ENCODE assay signal across 1 cellular context in genomic region chr3:182837855-182838454, GRCh38.
TF ChIP-seq lines count a peak whose summit lies in the region.

No MANE protein-coding gene starts in this region.

TF ChIP-seq in K562, 482 proteins besides CTCF, POLR2A, EP300 and RAD21 (continued from another document):
- TF ChIP-seq, protein P1, sequence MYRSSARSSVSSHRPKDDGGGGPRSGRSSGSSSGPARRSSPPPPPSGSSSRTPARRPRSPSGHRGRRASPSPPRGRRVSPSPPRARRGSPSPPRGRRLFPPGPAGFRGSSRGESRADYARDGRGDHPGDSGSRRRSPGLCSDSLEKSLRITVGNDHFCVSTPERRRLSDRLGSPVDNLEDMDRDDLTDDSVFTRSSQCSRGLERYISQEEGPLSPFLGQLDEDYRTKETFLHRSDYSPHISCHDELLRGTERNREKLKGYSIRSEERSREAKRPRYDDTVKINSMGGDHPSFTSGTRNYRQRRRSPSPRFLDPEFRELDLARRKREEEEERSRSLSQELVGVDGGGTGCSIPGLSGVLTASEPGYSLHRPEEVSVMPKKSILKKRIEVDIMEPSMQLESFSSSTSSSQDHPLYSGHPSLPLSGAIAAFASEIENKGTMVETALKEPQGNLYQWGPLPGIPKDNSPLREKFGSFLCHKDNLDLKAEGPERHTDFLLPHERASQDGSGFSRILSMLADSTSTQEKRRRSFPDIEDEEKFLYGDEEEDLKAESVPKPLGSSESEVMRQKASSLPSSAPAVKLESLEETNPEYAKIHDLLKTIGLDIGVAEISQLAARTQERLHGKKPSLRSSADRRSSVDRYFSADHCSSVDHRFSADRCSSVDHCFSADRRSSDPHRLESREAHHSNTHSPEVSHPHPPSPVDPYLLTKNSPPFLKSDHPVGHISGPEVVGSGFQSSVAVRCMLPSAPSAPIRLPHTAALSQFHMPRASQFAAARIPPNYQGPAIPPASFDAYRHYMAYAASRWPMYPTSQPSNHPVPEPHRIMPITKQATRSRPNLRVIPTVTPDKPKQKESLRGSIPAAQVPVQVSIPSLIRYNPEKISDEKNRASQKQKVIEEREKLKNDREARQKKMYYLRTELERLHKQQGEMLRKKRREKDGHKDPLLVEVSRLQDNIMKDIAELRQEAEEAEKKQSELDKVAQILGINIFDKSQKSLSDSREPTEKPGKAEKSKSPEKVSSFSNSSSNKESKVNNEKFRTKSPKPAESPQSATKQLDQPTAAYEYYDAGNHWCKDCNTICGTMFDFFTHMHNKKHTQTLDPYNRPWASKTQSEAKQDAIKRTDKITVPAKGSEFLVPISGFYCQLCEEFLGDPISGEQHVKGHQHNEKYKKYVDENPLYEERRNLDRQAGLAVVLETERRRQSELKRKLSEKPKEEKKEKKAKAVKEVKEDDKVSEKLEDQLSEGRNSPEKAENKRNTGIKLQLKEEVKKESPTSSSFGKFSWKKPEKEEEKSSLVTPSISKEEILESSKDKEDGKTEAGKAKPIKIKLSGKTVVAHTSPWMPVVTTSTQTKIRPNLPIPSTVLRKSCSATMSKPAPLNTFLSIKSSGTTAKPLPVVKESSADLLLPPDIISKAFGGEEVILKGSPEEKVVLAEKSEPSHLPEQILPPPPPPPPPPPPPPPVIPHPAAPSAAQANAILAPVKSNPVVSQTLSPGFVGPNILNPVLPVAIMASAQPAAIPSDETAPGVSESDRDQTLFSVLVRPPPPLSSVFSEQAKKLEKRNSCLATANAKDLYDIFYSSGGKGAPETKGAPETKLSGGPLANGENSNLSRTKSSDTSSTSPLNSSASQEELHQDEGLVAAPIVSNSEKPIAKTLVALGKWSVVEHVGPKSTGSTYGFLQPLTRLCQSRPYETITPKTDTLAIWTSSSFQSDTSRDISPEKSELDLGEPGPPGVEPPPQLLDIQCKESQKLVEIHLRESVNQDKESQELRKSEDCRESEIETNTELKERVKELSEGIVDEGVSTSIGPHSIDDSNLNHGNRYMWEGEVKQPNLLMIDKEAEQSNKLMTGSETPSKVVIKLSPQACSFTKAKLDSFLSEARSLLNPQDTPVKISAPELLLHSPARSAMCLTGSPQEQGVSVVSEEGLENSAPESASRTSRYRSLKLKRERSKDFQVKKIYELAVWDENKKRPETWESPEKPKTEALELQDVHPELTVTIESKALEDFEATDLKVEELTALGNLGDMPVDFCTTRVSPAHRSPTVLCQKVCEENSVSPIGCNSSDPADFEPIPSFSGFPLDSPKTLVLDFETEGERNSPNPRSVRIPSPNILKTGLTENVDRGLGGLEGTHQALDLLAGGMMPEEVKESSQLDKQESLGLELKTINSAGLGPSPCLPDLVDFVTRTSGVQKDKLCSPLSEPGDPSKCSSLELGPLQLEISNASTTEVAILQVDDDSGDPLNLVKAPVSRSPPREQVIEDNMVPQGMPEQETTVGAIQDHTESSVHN (IDR thresholded peaks at IDR 0.05; ENCODE audit: borderline replicate concordance in 1 of 2, low read depth in 1 of 2): no peak
- 0 out of 2 replicates have a peak, but pooled peaks have one; percentile 22 for TF ChIP-seq SMC3 (conservative IDR thresholded peaks at IDR 0.05; ENCODE audit: insufficient read depth, low read depth, low read length)
- TF ChIP-seq CC2D1A (IDR thresholded peaks at IDR 0.05): peak; percentile 48; the same call in 1 of the 2 replicates
- TF ChIP-seq, protein P2, sequence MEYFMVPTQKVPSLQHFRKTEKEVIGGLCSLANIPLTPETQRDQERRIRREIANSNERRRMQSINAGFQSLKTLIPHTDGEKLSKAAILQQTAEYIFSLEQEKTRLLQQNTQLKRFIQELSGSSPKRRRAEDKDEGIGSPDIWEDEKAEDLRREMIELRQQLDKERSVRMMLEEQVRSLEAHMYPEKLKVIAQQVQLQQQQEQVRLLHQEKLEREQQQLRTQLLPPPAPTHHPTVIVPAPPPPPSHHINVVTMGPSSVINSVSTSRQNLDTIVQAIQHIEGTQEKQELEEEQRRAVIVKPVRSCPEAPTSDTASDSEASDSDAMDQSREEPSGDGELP (CRISPR knock-in tag; IDR thresholded peaks at IDR 0.05; ENCODE audit: borderline replicate concordance): no peak
- TF ChIP-seq ZFPM2 (CRISPR knock-in tag; IDR thresholded peaks at IDR 0.05): no peak
- no peak for TF ChIP-seq TEAD2 (tag; IDR thresholded peaks at IDR 0.05)
- no peak for TF ChIP-seq TEAD4 (IDR thresholded peaks at IDR 0.05; ENCODE audit: low read length)
- no peak for TF ChIP-seq TEAD4 (CRISPR knock-in tag; IDR thresholded peaks at IDR 0.05; ENCODE audit: borderline replicate concordance)
- TF ChIP-seq, protein P3, sequence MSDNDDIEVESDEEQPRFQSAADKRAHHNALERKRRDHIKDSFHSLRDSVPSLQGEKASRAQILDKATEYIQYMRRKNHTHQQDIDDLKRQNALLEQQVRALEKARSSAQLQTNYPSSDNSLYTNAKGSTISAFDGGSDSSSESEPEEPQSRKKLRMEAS (CRISPR knock-in tag; IDR thresholded peaks at IDR 0.05): no peak
- no peak for TF ChIP-seq STAT5A (IDR thresholded peaks at IDR 0.05; ENCODE audit: borderline replicate concordance, low read length)
- TF ChIP-seq CSDE1 (IDR thresholded peaks at IDR 0.05): no peak
- no peak for TF ChIP-seq CAMTA2 (CRISPR knock-in tag; conservative IDR thresholded peaks at IDR 0.05)
- TF ChIP-seq, protein P4, sequence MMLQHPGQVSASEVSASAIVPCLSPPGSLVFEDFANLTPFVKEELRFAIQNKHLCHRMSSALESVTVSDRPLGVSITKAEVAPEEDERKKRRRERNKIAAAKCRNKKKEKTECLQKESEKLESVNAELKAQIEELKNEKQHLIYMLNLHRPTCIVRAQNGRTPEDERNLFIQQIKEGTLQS (IDR thresholded peaks at IDR 0.05): no peak
- TF ChIP-seq, protein P4 (CRISPR knock-in tag; conservative IDR thresholded peaks at IDR 0.05): no peak
- TF ChIP-seq DEAF1 (CRISPR knock-in tag; IDR thresholded peaks at IDR 0.05): peak; percentile 61
- no peak for TF ChIP-seq IRF2 (CRISPR knock-in tag; IDR thresholded peaks at IDR 0.05)
- TF ChIP-seq POLR2G (IDR thresholded peaks at IDR 0.05; ENCODE audit: low read depth, low read length): no peak
- no peak for TF ChIP-seq GATAD2B (IDR thresholded peaks at IDR 0.05; ENCODE audit: borderline replicate concordance)
